ENCODE assay signal across 8 cellular contexts in genomic region chr6:31776961-31777666, GRCh38. TPM values are rescaled to one million over a fixed set of nuclear protein-coding genes. Genes with fewer than 3 reads are reported as not detected.
DNase-seq lines count a peak whose midpoint lies in the region; ATAC-seq and TF ChIP-seq lines count a peak whose summit lies in the region.

Gene VWA7, minus strand, starts transcription at chr6:31777328. Its CDS starts 549 bp downstream, at chr6:31776779.

- no peak for TF ChIP-seq CTCF in right lobe of liver (IDR thresholded peaks at IDR 0.05)

- WGBS in right lobe of liver (ENCODE audit: insufficient coverage, low coverage, low lambda C conversion rate, missing lambda C conversion rate): 17% methylated on average over 7 of the region's 15 CpGs

- intact Hi-C loops in right lobe of liver (cut with DNase I): loop anchor here (10.0 kb wide), 1 partner anchor 58 kb away; no protein-coding TSS in a partner anchor

- peak within 1 kb of the TSS; percentile 52 to 61 (median 58) for H3K27ac ChIP-seq in right lobe of liver

- ATAC-seq in HG02852 (IDR thresholded peaks at IDR 0.05; ENCODE audit: unreplicated experiment) (peak; percentile 65), right lobe of liver (peak; percentile 69 to 85 (median 79))

- peaks cover 0 to 23% (median 8%) of the 10 kb centered on the region in 4 donors for H3K36me3 ChIP-seq in right lobe of liver

- H3K9me3 ChIP-seq in right lobe of liver: no peaks in the 10 kb centered on the region

- DNase-seq in GM04504 (ENCODE audit: low read depth) (peak; percentile 28), NCI-H2171 (lab: John Stamatoyannopoulos, UW) (peak; percentile 46), cerebellar cortex (ENCODE audit: low spot score) (peak; percentile 66), right lobe of liver (peak; percentile 90 to 95 (median 93)), NCI-H1694 (lab: John Stamatoyannopoulos, UW) (no peak)
- peak; percentile 72 for DNase-seq in activated CD4-positive, CD25-positive, alpha-beta regulatory T cell treated with anti-CD3 and anti-CD28 coated beads, Interleukin-2, amount 50 U/mL, for 72 hours
- peak; percentile 48 for DNase-seq in stimulated activated CD8-positive, alpha-beta memory T cell treated with anti-CD3 and anti-CD28 coated beads, Interleukin-12 subunit alpha, Interleukin-12 subunit beta, amount 100 ng/mL, for 1 hour (ENCODE audit: low read depth)

- no peaks in the 10 kb centered on the region for H3K27me3 ChIP-seq in right lobe of liver

- TF ChIP-seq POLR2A in right lobe of liver (IDR thresholded peaks at IDR 0.05): peak; percentile 29

- H3K4me1 ChIP-seq in right lobe of liver: peaks cover 0 to 30% (median 6%) of the 10 kb centered on the region in 4 donors

- H3K4me3 ChIP-seq in right lobe of liver: peak within 1 kb of the TSS; percentile 1 to 23 (median 18)

RNA-seq across cellular contexts. Expression of gene VWA7, which starts in this region (rescaled TPM):
- total RNA-seq in right lobe of liver: 1 to 10 TPM; 1.2 to 5.2 (median 2.7) TPM
